18 cellular contexts compared by ENCODE assay signal in the genomic region with DNA sequence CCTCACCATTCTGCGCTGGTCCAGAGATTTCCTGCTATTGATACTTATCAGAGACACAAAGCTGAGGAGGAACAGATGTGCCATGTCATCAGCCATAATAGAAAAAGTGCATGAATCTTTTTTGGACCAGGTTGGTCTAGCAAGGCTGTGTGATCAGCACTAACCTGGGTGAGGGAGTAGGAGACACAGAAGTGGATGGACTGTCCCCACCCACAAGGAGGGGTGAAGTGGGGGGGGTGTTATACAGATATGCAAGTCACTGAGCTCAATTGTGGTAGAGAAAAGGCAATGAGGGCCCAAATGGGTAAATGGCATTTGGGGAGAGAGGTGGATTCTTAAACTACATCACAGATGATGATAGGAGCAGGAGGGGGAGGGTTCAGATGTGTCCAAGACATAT.
DNase-seq lines count a peak whose midpoint lies in the region; ATAC-seq and TF ChIP-seq lines count a peak whose summit lies in the region.
"Had no signal": no experiment of that assay in that cellular context is flagged by ENCODE, and none has a peak within 500 bp of the region (broad histone marks: within the 10 kb centered on the region; RNA-seq: fewer than 3 reads in every experiment).

No MANE protein-coding gene starts in this region.

- no peak overlapping the region for H4K5ac ChIP-seq in IMR-90 (ENCODE audit: low read depth, low read length)

- H2BK5ac ChIP-seq in IMR-90 (ENCODE audit: low read depth, low read length, poor library complexity, severe bottlenecking) = peak overlapping the region; percentile 7

- no peak overlapping the region for H2AFZ ChIP-seq in IMR-90 (replicated peaks; ENCODE audit: low read length, poor library complexity)

- peaks cover 7 to 85% (median 58%) of the 10 kb centered on the region in 12 donors for H3K4me1 ChIP-seq in heart left ventricle
- H3K4me1 ChIP-seq in IMR-90 (ENCODE audit: control insufficient read depth, insufficient read depth, low read length) = peaks cover 31% of the 10 kb centered on the region
- H3K4me1 ChIP-seq in muscle layer of colon (ENCODE audit: insufficient read depth, low read length) = peaks cover 62% of the 10 kb centered on the region
- H3K4me1 ChIP-seq: BLaER1 had no signal

- H2AK9ac ChIP-seq in IMR-90 (replicated peaks; ENCODE audit: low read depth, low read length, poor library complexity) = no peak overlapping the region

- 85 to 97% (median 95%) methylated on average over 1 of the region's 1 CpG for WGBS in heart left ventricle, 4 donors
- no CpG with 5 or more reads among the region's 1 CpG for WGBS in IMR-90 (ENCODE audit: extremely low coverage in 2 of 2, insufficient read length in 1 of 2), 2 experiments

- H2BK20ac ChIP-seq in IMR-90 (ENCODE audit: low read depth, low read length) = no peak overlapping the region

- H3K36me3 ChIP-seq in heart left ventricle = no peaks in the 10 kb centered on the region
- no peaks in the 10 kb centered on the region; the same call in 1 of the 2 replicates for H3K36me3 ChIP-seq in IMR-90 (ENCODE audit: control insufficient read depth, insufficient read depth, low read length)
- no peaks in the 10 kb centered on the region for H3K36me3 ChIP-seq in muscle layer of colon (ENCODE audit: insufficient read depth, low read length)
- H3K36me3 ChIP-seq: Peyer's patch had no signal

- dilution Hi-C loops in IMR-90 (cut with HindIII; ENCODE audit: low sequenced_read_pairs, unreplicated experiment) = no loop called here

- H3K27ac ChIP-seq in heart left ventricle (peak overlapping the region in 8 of 12 donors; percentile 5 to 94 (median 84)), IMR-90 (ENCODE audit: insufficient read depth, low read length) (no peak overlapping the region), muscle layer of colon (ENCODE audit: low read depth, low read length) (peak overlapping the region; percentile 60)
- H3K27ac ChIP-seq: Peyer's patch had no signal

- peaks cover 73% of the 10 kb centered on the region for H4K20me1 ChIP-seq in IMR-90 (ENCODE audit: insufficient read depth, low read length)

- H2AK5ac ChIP-seq in IMR-90 (ENCODE audit: low read depth, low read length) = no peak overlapping the region

- H3K4me2 ChIP-seq in IMR-90 (ENCODE audit: low read depth, low read length) = no peak overlapping the region
- H3K4me2 ChIP-seq: BLaER1 had no signal

- no peak for TF ChIP-seq CTCF in heart left ventricle (IDR thresholded peaks at IDR 0.05)
- no peak for TF ChIP-seq CTCF in IMR-90 (conservative IDR thresholded peaks at IDR 0.05; ENCODE audit: low read depth, low read length)

- H3K9me1 ChIP-seq in IMR-90 (ENCODE audit: insufficient read depth, low read length) = peaks cover 48% of the 10 kb centered on the region

- H3K4me3 Mint-ChIP-seq in stimulated activated naive CD8-positive, alpha-beta T cell treated with anti-CD3 and anti-CD28 coated beads, Interleukin-15, amount 100 ng/mL, for 72 hours = no peak overlapping the region
- H3K4me3 Mint-ChIP-seq: CD4-positive, alpha-beta memory T cell had no signal

- H2BK120ac ChIP-seq in IMR-90 (ENCODE audit: low read depth, low read length) = no peak overlapping the region

- no peak overlapping the region for H3K14ac ChIP-seq in IMR-90 (replicated peaks; ENCODE audit: low read depth, low read length)

- H3K4ac ChIP-seq in IMR-90 (ENCODE audit: low read depth, low read length) = 0 out of 2 replicates have a peak overlapping the region, but pooled peaks have one; percentile 4

- peaks cover 57% of the 10 kb centered on the region for H3K27me3 Mint-ChIP-seq in stimulated activated naive CD8-positive, alpha-beta T cell treated with anti-CD3 and anti-CD28 coated beads, Interleukin-15, amount 100 ng/mL, for 72 hours

- no peak overlapping the region for H3K9ac ChIP-seq in IMR-90 (ENCODE audit: low read depth, low read length)
- no peak overlapping the region for H3K9ac ChIP-seq in muscle layer of colon (ENCODE audit: low read length)
- H3K9ac ChIP-seq: BLaER1 had no signal

- no peak overlapping the region for H3K18ac ChIP-seq in IMR-90 (ENCODE audit: low read depth, low read length)

- in situ Hi-C loops in IMR-90 (cut with MboI; ENCODE audit: low sequenced_read_pairs) = loop anchor here (5.0 kb wide), 2 partner anchors 82 to 123 kb away; a partner anchor contains a TSS

- peaks cover 76 to 95% of the 10 kb centered on the region in 2 experiments for H3K79me1 ChIP-seq in IMR-90 (ENCODE audit: low read depth in 1 of 2, low read length in 2 of 2)

- no peak overlapping the region for H4K8ac ChIP-seq in IMR-90 (ENCODE audit: low read depth in 2 of 2, low read length in 2 of 2)

- peak overlapping the region in 1 of 2 donors; percentile 64 for H3K27ac Mint-ChIP-seq in stimulated activated naive CD8-positive, alpha-beta T cell treated with anti-CD3 and anti-CD28 coated beads, Interleukin-15, amount 100 ng/mL, for 72 hours
- H3K27ac Mint-ChIP-seq: CD4-positive, alpha-beta memory T cell had no signal

- TF ChIP-seq POLR2A in heart left ventricle (IDR thresholded peaks at IDR 0.05) = no peak
- TF ChIP-seq POLR2A in IMR-90 (IDR thresholded peaks at IDR 0.05; ENCODE audit: low read depth, low read length) = no peak

- POLR2A ChIA-PET in IMR-90 (lab: Charles Lee; ENCODE audit: unreplicated experiment) = no interaction called here

- H3K9me3 Mint-ChIP-seq in stimulated activated naive CD8-positive, alpha-beta T cell treated with anti-CD3 and anti-CD28 coated beads, Interleukin-15, amount 100 ng/mL, for 72 hours = no peaks in the 10 kb centered on the region

- H4K91ac ChIP-seq in IMR-90 (ENCODE audit: insufficient read depth, low read depth, low read length) = no peak overlapping the region

- H2BK15ac ChIP-seq in IMR-90 (ENCODE audit: low read depth, low read length) = no peak overlapping the region

- intact Hi-C loops in heart left ventricle (cut with DNase I) (loop anchor here (2.0 to 5.0 kb wide), 8 partner anchors 32 to 125 kb away; a partner anchor contains a TSS), left ventricle myocardium superior (cut with micrococcal nuclease) (loop anchor here (5.0 kb wide), 2 partner anchors 82 to 128 kb away; no protein-coding TSS in a partner anchor), IMR-90 (cut with micrococcal nuclease) (no loop called here)

- CTCF ChIA-PET in IMR-90 (lab: Yijun Ruan, JAX) = interaction anchor here (1.2 to 1.5 kb wide), 2 partner anchors 38 to 89 kb away, joined by 3 read pairs; no protein-coding TSS in a partner anchor

- no peak for DNase-seq in heart left ventricle
- no peak for DNase-seq in left ventricle myocardium superior
- DNase-seq in IMR-90 = no peak
- no peak for DNase-seq in stimulated activated naive CD8-positive, alpha-beta T cell treated with anti-CD3 and anti-CD28 coated beads, Interleukin-15, amount 100 ng/mL, for 72 hours
- no peak for DNase-seq in activated gamma-delta T cell treated with Interleukin-2 at 50 U/mL for 16 hours
- DNase-seq: Calu3; CD4-positive, alpha-beta memory T cell; GF-D8; HCEC 1CT; MM.1S; NCI-H1092 treated with DMSO at 0.1 percent for 48 hours; NCI-H1694 treated with DMSO at 0.1 percent for 48 hours; Peyer's patch; SHP77 treated with DMSO at 0.1 percent for 48 hours had no signal

- H3K23ac ChIP-seq in IMR-90 (ENCODE audit: low read depth, low read length) = no peak overlapping the region

- H3K56ac ChIP-seq in IMR-90 (ENCODE audit: extremely low read depth, insufficient read depth, low read length) = no peak overlapping the region

- BruUV-seq in IMR-90 (replicated peaks; lab: Mats Ljungman, UMichigan) = no TSS peak

- H3K4me3 ChIP-seq in heart left ventricle (no peak overlapping the region), IMR-90 (ENCODE audit: insufficient read depth, low read depth, low read length) (no peak overlapping the region), muscle layer of colon (ENCODE audit: low read depth in 1 of 2, low read length in 2 of 2) (no peak overlapping the region)
- H3K4me3 ChIP-seq: BLaER1, GM12878, Peyer's patch had no signal

- no peaks in the 10 kb centered on the region for H3K9me3 ChIP-seq in heart left ventricle
- H3K9me3 ChIP-seq in IMR-90 (ENCODE audit: control insufficient read depth, insufficient read depth, low read length) = no peaks in the 10 kb centered on the region
- H3K9me3 ChIP-seq in muscle layer of colon (ENCODE audit: low read length) = no peaks in the 10 kb centered on the region
- H3K9me3 ChIP-seq: Peyer's patch had no signal

- no peak for TF ChIP-seq RAD21 in IMR-90 (IDR thresholded peaks at IDR 0.05; ENCODE audit: low read length)

- H3K4me1 Mint-ChIP-seq in stimulated activated naive CD8-positive, alpha-beta T cell treated with anti-CD3 and anti-CD28 coated beads, Interleukin-15, amount 100 ng/mL, for 72 hours = peaks cover 53% of the 10 kb centered on the region

- no peak for ATAC-seq in heart left ventricle
- ATAC-seq in left ventricle myocardium superior = no peak
- no peak for ATAC-seq in IMR-90 (ENCODE audit: low read depth)
- peak; percentile 35 for ATAC-seq in stimulated activated naive CD8-positive, alpha-beta T cell treated with anti-CD3 and anti-CD28 coated beads, Interleukin-15, amount 100 ng/mL, for 72 hours
- no peak for ATAC-seq in HG03442 (IDR thresholded peaks at IDR 0.05; ENCODE audit: unreplicated experiment)
- ATAC-seq: GM12878 had no signal

- H3K27me3 ChIP-seq in heart left ventricle (no peaks in the 10 kb centered on the region), IMR-90 (ENCODE audit: control insufficient read depth, insufficient read depth, low read length) (no peaks in the 10 kb centered on the region), muscle layer of colon (ENCODE audit: control insufficient read depth in 1 of 2, insufficient read depth in 2 of 2, low read length in 2 of 2) (no peaks in the 10 kb centered on the region)
- H3K27me3 ChIP-seq: BLaER1, Peyer's patch had no signal

TF ChIP-seq in IMR-90, 13 proteins besides CTCF, POLR2A, EP300 and RAD21:
- TF ChIP-seq NFE2L2 (IDR thresholded peaks at IDR 0.05; ENCODE audit: low read depth, low read length) (no peak), FOS (IDR thresholded peaks at IDR 0.05; ENCODE audit: low read depth, low read length) (no peak), MAFK (IDR thresholded peaks at IDR 0.05; ENCODE audit: low read depth, low read length) (no peak)
